14 cellular contexts compared by ENCODE assay signal in genomic region chr6:15417811-15418210, GRCh38.
DNase-seq lines count a peak whose midpoint lies in the region; ATAC-seq and TF ChIP-seq lines count a peak whose summit lies in the region.
"Had no signal": no experiment of that assay in that cellular context is flagged by ENCODE, and none has a peak within 500 bp of the region (broad histone marks: within the 10 kb centered on the region; RNA-seq: fewer than 3 reads in every experiment).

No MANE protein-coding gene starts in this region.

- intact Hi-C loops in PC-9 (cut with micrococcal nuclease; ENCODE audit: unreplicated experiment): loop anchor here (2.0 kb wide), 1 partner anchor 15 kb away; no protein-coding TSS in a partner anchor

- no peaks in the 10 kb centered on the region for H3K27me3 Mint-ChIP-seq in activated naive CD8-positive, alpha-beta T cell treated with anti-CD3 and anti-CD28 coated beads, Interleukin-2, amount 10 ng/mL, durations not matched to agents 7 days and 5 days
- peaks cover 14% of the 10 kb centered on the region for H3K27me3 Mint-ChIP-seq in glutamatergic neuron (ENCODE audit: unreplicated experiment)
- H3K27me3 Mint-ChIP-seq: naive thymus-derived CD4-positive, alpha-beta T cell had no signal

- no peaks in the 10 kb centered on the region for H3K27me3 ChIP-seq in PC-9 (ENCODE audit: insufficient read depth, low read depth)
- H3K27me3 ChIP-seq: upper lobe of left lung had no signal

- H3K4me3 Mint-ChIP-seq in activated naive CD8-positive, alpha-beta T cell treated with anti-CD3 and anti-CD28 coated beads, Interleukin-2, amount 10 ng/mL, durations not matched to agents 7 days and 5 days: no peak overlapping the region
- H3K4me3 Mint-ChIP-seq in glutamatergic neuron (ENCODE audit: unreplicated experiment): no peak overlapping the region

- no peaks in the 10 kb centered on the region for H3K9me2 ChIP-seq in PC-9 (ENCODE audit: insufficient read depth)

- H3K4me1 Mint-ChIP-seq in activated naive CD8-positive, alpha-beta T cell treated with anti-CD3 and anti-CD28 coated beads, Interleukin-2, amount 10 ng/mL, durations not matched to agents 7 days and 5 days: peaks cover 47% of the 10 kb centered on the region
- peaks cover 40% of the 10 kb centered on the region for H3K4me1 Mint-ChIP-seq in glutamatergic neuron (ENCODE audit: low read depth, unreplicated experiment)

- peaks cover 21% of the 10 kb centered on the region for H3K9me3 ChIP-seq in PC-9 (ENCODE audit: insufficient read depth, low read depth)

- DNase-seq in H4 (ENCODE audit: low spot score): peak; percentile 34
- peak; percentile 72 to 73 for DNase-seq in PC-9
- no peak for DNase-seq in activated naive CD8-positive, alpha-beta T cell treated with anti-CD3 and anti-CD28 coated beads, Interleukin-2, amount 10 ng/mL, durations not matched to agents 7 days and 5 days
- peak; percentile 36 to 41 for DNase-seq in stimulated activated CD4-positive, alpha-beta T cell treated with anti-CD3 and anti-CD28 coated beads, Interleukin-15, amount 100 ng/mL, for 48 hours (ENCODE audit: low read depth in 2 of 2)
- DNase-seq in NAMALWA (ENCODE audit: low spot score): no peak
- no peak for DNase-seq in glutamatergic neuron
- DNase-seq: activated gamma-delta T cell; effector memory CD4-positive, alpha-beta T cell; NCI-H526 treated with DMSO at 0.1 percent for 48 hours; SW 1271; upper lobe of left lung had no signal

- peaks cover 10% of the 10 kb centered on the region for H3K9me3 Mint-ChIP-seq in activated naive CD8-positive, alpha-beta T cell treated with anti-CD3 and anti-CD28 coated beads, Interleukin-2, amount 10 ng/mL, durations not matched to agents 7 days and 5 days
- peaks cover 22% of the 10 kb centered on the region for H3K9me3 Mint-ChIP-seq in glutamatergic neuron (ENCODE audit: unreplicated experiment)

- H3K4me3 ChIP-seq in PC-9: no peak overlapping the region
- H3K4me3 ChIP-seq: upper lobe of left lung had no signal

- BruUV-seq in PC-9 (replicated peaks; lab: Mats Ljungman, UMichigan): no TSS peak

- peaks cover 23% of the 10 kb centered on the region; the same call in 1 of the 2 replicates for H3K36me3 ChIP-seq in PC-9 (ENCODE audit: low read depth)
- H3K36me3 ChIP-seq: upper lobe of left lung had no signal

- peak overlapping the region; percentile 18; the same call in 1 of the 2 replicates for H3K4me2 ChIP-seq in PC-9

- POLR2A ChIA-PET in PC-9 (lab: Charles Lee; ENCODE audit: unreplicated experiment): interaction anchor here (0.7 kb wide), 1 partner anchor 327 kb away, joined by 21 read pairs; no protein-coding TSS in a partner anchor
- POLR2A ChIA-PET in activated naive CD8-positive, alpha-beta T cell treated with anti-CD3 and anti-CD28 coated beads, Interleukin-2, amount 10 ng/mL, durations not matched to agents 7 days and 5 days (lab: Charles Lee): no interaction called here

- H3F3A ChIP-seq in PC-9 (ENCODE audit: insufficient read depth, low read depth): peaks cover 7% of the 10 kb centered on the region; the same call in 1 of the 2 replicates

- H4K20me1 ChIP-seq in PC-9 (ENCODE audit: insufficient read depth): no peaks in the 10 kb centered on the region

- CTCF ChIA-PET in PC-9 (lab: Charles Lee): interaction anchor here (0.5 to 0.7 kb wide), 2 partner anchors 72 to 95 kb away, joined by 3 to 5 read pairs; no protein-coding TSS in a partner anchor

- H2AFZ ChIP-seq in PC-9: no peak overlapping the region

- H3K27ac Mint-ChIP-seq in activated naive CD8-positive, alpha-beta T cell treated with anti-CD3 and anti-CD28 coated beads, Interleukin-2, amount 10 ng/mL, durations not matched to agents 7 days and 5 days: peak overlapping the region; percentile 21
- no peak overlapping the region for H3K27ac Mint-ChIP-seq in glutamatergic neuron (ENCODE audit: unreplicated experiment)

- TF ChIP-seq CTCF in PC-9 (conservative IDR thresholded peaks at IDR 0.05) (no peak), glutamatergic neuron (IDR thresholded peaks at IDR 0.05; ENCODE audit: partially characterized antibody, unreplicated experiment) (no peak)

- ATAC-seq in activated naive CD8-positive, alpha-beta T cell treated with anti-CD3 and anti-CD28 coated beads, Interleukin-2, amount 10 ng/mL, durations not matched to agents 7 days and 5 days (ENCODE audit: low read depth): peak; percentile 25
- ATAC-seq in GM18517 (IDR thresholded peaks at IDR 0.05; ENCODE audit: unreplicated experiment): no peak
- no peak for ATAC-seq in HG02852 (IDR thresholded peaks at IDR 0.05; ENCODE audit: unreplicated experiment)
- ATAC-seq: naive thymus-derived CD4-positive, alpha-beta T cell had no signal

- H3K79me2 ChIP-seq in PC-9 (ENCODE audit: low read depth): peaks cover 53% of the 10 kb centered on the region

- peak overlapping the region; percentile 28; the same call in 1 of the 2 replicates for H3K27ac ChIP-seq in PC-9
- H3K27ac ChIP-seq: upper lobe of left lung had no signal

- peaks cover 55% of the 10 kb centered on the region for H3K36me3 Mint-ChIP-seq in activated naive CD8-positive, alpha-beta T cell treated with anti-CD3 and anti-CD28 coated beads, Interleukin-2, amount 10 ng/mL, durations not matched to agents 7 days and 5 days
- peaks cover 20% of the 10 kb centered on the region for H3K36me3 Mint-ChIP-seq in glutamatergic neuron (ENCODE audit: unreplicated experiment)

- peaks cover 12% of the 10 kb centered on the region for H3K4me1 ChIP-seq in PC-9 (replicated peaks; ENCODE audit: insufficient read depth)

Comparison
In these comparisons a context has a peak if more than half of its experiments do, and no peak if none do; other contexts are left out.
1. DNase-seq: peak in H4 (single experiment), PC-9 (2 of 2) and stimulated activated CD4-positive, alpha-beta T cell treated with anti-CD3 and anti-CD28 coated beads, Interleukin-15, amount 100 ng/mL, for 48 hours (2 of 2); none in activated naive CD8-positive, alpha-beta T cell treated with anti-CD3 and anti-CD28 coated beads, Interleukin-2, amount 10 ng/mL, durations not matched to agents 7 days and 5 days (single experiment), NAMALWA (single experiment) and glutamatergic neuron (single experiment).